Comparison of ENCODE assay signal across 14 cellular contexts in genomic region chr13:73938375-73939070, GRCh38.
DNase-seq lines count a peak whose midpoint lies in the region; ATAC-seq, FAIRE-seq and TF ChIP-seq lines count a peak whose summit lies in the region.
"Had no signal": no experiment of that assay in that cellular context is flagged by ENCODE, and none has a peak within 500 bp of the region (broad histone marks: within the 10 kb centered on the region; RNA-seq: fewer than 3 reads in every experiment).

No MANE protein-coding gene starts in this region.

- peaks cover 39% of the 10 kb centered on the region for H3K4me1 ChIP-seq in ACC112 (ENCODE audit: control insufficient read depth, insufficient read depth, low read length, unreplicated experiment)
- H3K4me1 ChIP-seq in adipocyte (ENCODE audit: control insufficient read depth, insufficient read depth, low read length) = peaks cover 15% of the 10 kb centered on the region
- peaks cover 23% of the 10 kb centered on the region for H3K4me1 ChIP-seq in keratinocyte (ENCODE audit: control insufficient read depth, extremely low read depth, insufficient read depth, low read length)
- no peaks in the 10 kb centered on the region for H3K4me1 ChIP-seq in Peyer's patch

- H3K27me3 ChIP-seq in ACC112 (ENCODE audit: insufficient read depth, low read length) (no peaks in the 10 kb centered on the region), adipocyte (replicated peaks; ENCODE audit: control insufficient read depth, insufficient read depth, low read length) (no peaks in the 10 kb centered on the region), keratinocyte (ENCODE audit: control insufficient read depth, extremely low read depth, insufficient read depth, low read length) (no peaks in the 10 kb centered on the region), Peyer's patch (no peaks in the 10 kb centered on the region)

- peak overlapping the region; percentile 3 for H3K4me2 ChIP-seq in keratinocyte (ENCODE audit: control insufficient read depth, extremely low read depth, insufficient read depth, low read depth, low read length)

- H3K79me2 ChIP-seq in ACC112 (ENCODE audit: control insufficient read depth, insufficient read depth, low read length, unreplicated experiment) (peaks cover 17% of the 10 kb centered on the region), keratinocyte (ENCODE audit: control insufficient read depth, insufficient read depth, low read length) (no peaks in the 10 kb centered on the region)

- H3K4me3 ChIP-seq in ACC112 (ENCODE audit: low read depth, low read length) (0 out of 2 replicates have a peak overlapping the region, but pooled peaks have one; percentile 10), adipocyte (ENCODE audit: low read length) (no peak overlapping the region), keratinocyte (ENCODE audit: control insufficient read depth in 2 of 3, extremely low read depth in 1 of 3, insufficient read depth in 2 of 3, low read depth in 1 of 3, low read length in 3 of 3) (no peak overlapping the region), Peyer's patch (no peak overlapping the region)

- H4K20me1 ChIP-seq in keratinocyte (ENCODE audit: control insufficient read depth, extremely low read depth, insufficient read depth, low read length) = no peaks in the 10 kb centered on the region

- ATAC-seq in GM21367 (IDR thresholded peaks at IDR 0.05; ENCODE audit: unreplicated experiment) = no peak
- no peak for ATAC-seq in HG02759 (IDR thresholded peaks at IDR 0.05; ENCODE audit: unreplicated experiment)

- H3K36me3 ChIP-seq in ACC112 (ENCODE audit: insufficient read depth, low read length) (no peaks in the 10 kb centered on the region), adipocyte (ENCODE audit: control insufficient read depth, insufficient read depth, low read length, severe bottlenecking) (no peaks in the 10 kb centered on the region), keratinocyte (ENCODE audit: control insufficient read depth in 2 of 2, extremely low read depth in 1 of 2, insufficient read depth in 2 of 2, low read length in 2 of 2) (no peaks in the 10 kb centered on the region), Peyer's patch (no peaks in the 10 kb centered on the region)

- dilution Hi-C loops in keratinocyte (cut with MboI; ENCODE audit: extremely low pct_ligation_motif_present, low sequenced_read_pairs) = no loop called here

- peak overlapping the region; percentile 33; the same call in 1 of the 2 replicates for H3K27ac ChIP-seq in ACC112 (ENCODE audit: low read depth, low read length)
- no peak overlapping the region for H3K27ac ChIP-seq in keratinocyte (ENCODE audit: control insufficient read depth, insufficient read depth, low read length)
- no peak overlapping the region for H3K27ac ChIP-seq in Peyer's patch

- no peak overlapping the region for H3K9ac ChIP-seq in adipocyte (ENCODE audit: low read length)
- no peak overlapping the region for H3K9ac ChIP-seq in keratinocyte (ENCODE audit: control insufficient read depth, extremely low read depth, insufficient read depth, low read length)

- no peak for TF ChIP-seq POLR2A in Peyer's patch (IDR thresholded peaks at IDR 0.05)

- H3K9me1 ChIP-seq in keratinocyte (ENCODE audit: control insufficient read depth, extremely low read depth, insufficient read depth, low read length) = no peaks in the 10 kb centered on the region

- DNase-seq in H4 (ENCODE audit: low spot score) (peak; percentile 33), adipocyte (ENCODE audit: low read depth) (peak; percentile 82), keratinocyte (ENCODE audit: low read depth, low spot score) (peak; percentile 35), globus pallidus (ENCODE audit: low spot score) (no peak), Peyer's patch (no peak)
- DNase-seq: activated CD8-positive, alpha-beta memory T cell treated with anti-CD3 and anti-CD28 coated beads, Interleukin-2, amount 50 U/mL, for 4 hours; DND-41; effector CD4-positive, alpha-beta T cell; midbrain; NCI-H1930; stimulated activated CD4-positive, alpha-beta T cell treated with anti-CD3 and anti-CD28 coated beads, Interleukin-1b, Interleukin-23, amount 100 ng/mL, for 48 hours had no signal

- TF ChIP-seq CTCF in keratinocyte (optimal IDR thresholded peaks at IDR 0.05 in 1 of 3, IDR thresholded peaks at IDR 0.05 in 1 of 3, conservative IDR thresholded peaks at IDR 0.05 in 1 of 3; ENCODE audit: extremely low read depth in 1 of 3, insufficient read depth in 2 of 3, low read length in 3 of 3) (no peak), Peyer's patch (IDR thresholded peaks at IDR 0.05) (no peak)

- H2AFZ ChIP-seq in ACC112 (ENCODE audit: low read length, unreplicated experiment) (no peak overlapping the region), keratinocyte (ENCODE audit: control insufficient read depth, low read length) (no peak overlapping the region)

- peak; percentile 99 for FAIRE-seq in keratinocyte (lab: Jason Lieb, UNC)

- H3K9me3 ChIP-seq in adipocyte (ENCODE audit: control insufficient read depth, low read length) = no peaks in the 10 kb centered on the region
- no peaks in the 10 kb centered on the region for H3K9me3 ChIP-seq in keratinocyte (ENCODE audit: control insufficient read depth, low read depth, low read length)
- H3K9me3 ChIP-seq in Peyer's patch = no peaks in the 10 kb centered on the region

Comparison
In these comparisons a context has a peak if more than half of its experiments do, and no peak if none do; other contexts are left out.
1. DNase-seq: peak in H4 (single experiment), adipocyte (single experiment) and keratinocyte (single experiment); none in globus pallidus (single experiment) and Peyer's patch (0 of 3).